In genomic region chr5:177350776-177351391, GRCh38 we compare ENCODE assay signal across 8 cellular contexts. TPM values are rescaled to one million over a fixed set of nuclear protein-coding genes. Genes with fewer than 3 reads are reported as not detected.
DNase-seq lines count a peak whose midpoint lies in the region; ATAC-seq and TF ChIP-seq lines count a peak whose summit lies in the region.

No MANE protein-coding gene starts in this region.

- peaks cover 19% of the 10 kb centered on the region; the same call in 1 of the 2 replicates for H4K20me1 ChIP-seq in DOHH2 (ENCODE audit: control insufficient read depth, insufficient read depth, low read depth, low read length)

- peak overlapping the region; percentile 92 to 100 (median 98) for H3K4me3 Mint-ChIP-seq in naive B cell

- no peaks in the 10 kb centered on the region for H3K27me3 Mint-ChIP-seq in naive B cell

- peak overlapping the region; percentile 71 for H3K4me2 ChIP-seq in DOHH2 (ENCODE audit: low read length)

- H3K9ac ChIP-seq in HUES64 (ENCODE audit: low read depth, low read length), result peak overlapping the region; percentile 98

- no peak for ATAC-seq in naive B cell (ENCODE audit: low read depth in 2 of 2)

- no peaks in the 10 kb centered on the region for H3K27me3 ChIP-seq in DOHH2 (ENCODE audit: control insufficient read depth, low read length)
- peaks cover 5% of the 10 kb centered on the region; the same call in 1 of the 2 replicates for H3K27me3 ChIP-seq in HUES64 (ENCODE audit: insufficient read depth, low read length)

- 0 out of 2 replicates have a peak, but pooled peaks cover 3% of the 10 kb centered on the region for H3F3A ChIP-seq in DOHH2 (ENCODE audit: control insufficient read depth, insufficient read depth)

- H3K9me2 ChIP-seq in DOHH2 (replicated peaks; ENCODE audit: control insufficient read depth, low read length), result no peaks in the 10 kb centered on the region

- H3K9me3 Mint-ChIP-seq in naive B cell, result peaks cover 0 to 4% (median 0%) of the 10 kb centered on the region in 7 donors

- H3K36me3 ChIP-seq in DOHH2 (ENCODE audit: control insufficient read depth, low read length), result peaks cover 43% of the 10 kb centered on the region
- H3K36me3 ChIP-seq in HUES64 (ENCODE audit: insufficient read depth, low read length), result peaks cover 21% of the 10 kb centered on the region

- DNase-seq in naive B cell, result no peak
- no peak for DNase-seq in NCI-H187 treated with DMSO at 0.1 percent for 48 hours (lab: John Stamatoyannopoulos, UW)
- no peak for DNase-seq in stimulated activated naive CD4-positive, alpha-beta T cell treated with Interleukin-2 at 50 U/mL for 16 hours (lab: John Stamatoyannopoulos, UW)
- no peak for DNase-seq in NK-92 treated with Interleukin-12 subunit alpha and Interleukin-12 subunit beta, amount 100 ng/mL, for 24 hours (lab: John Stamatoyannopoulos, UW)
- DNase-seq in NCI-H1436 treated with DMSO at 0.1 percent for 48 hours (lab: John Stamatoyannopoulos, UW), result no peak

- peaks cover 56% of the 10 kb centered on the region for H3K79me2 ChIP-seq in DOHH2 (ENCODE audit: control insufficient read depth, low read length)

- no peak for TF ChIP-seq CTCF in DOHH2 (IDR thresholded peaks at IDR 0.05; ENCODE audit: low read depth, low read length, poor library complexity, severe bottlenecking)

- H3K4me1 Mint-ChIP-seq in naive B cell, result peaks cover 37 to 60% (median 46%) of the 10 kb centered on the region in 3 donors

- H3K4me1 ChIP-seq in DOHH2 (ENCODE audit: control insufficient read depth, low read length) (peaks cover 36% of the 10 kb centered on the region), HUES64 (ENCODE audit: insufficient read depth, low read length) (peaks cover 11% of the 10 kb centered on the region; the same call in 1 of the 2 replicates)

- peaks cover 4% of the 10 kb centered on the region; the same call in 1 of the 2 replicates for H3K9me3 ChIP-seq in DOHH2 (ENCODE audit: control insufficient read depth, insufficient read depth, low read length)
- H3K9me3 ChIP-seq in HUES64 (ENCODE audit: insufficient read depth, low read depth, low read length), result no peaks in the 10 kb centered on the region

- H3K36me3 Mint-ChIP-seq in naive B cell, result peaks cover 4 to 11% of the 10 kb centered on the region in 2 donors

- H3K27ac ChIP-seq in DOHH2 (ENCODE audit: low read depth, low read length) (peak overlapping the region; percentile 90), HUES64 (ENCODE audit: low read depth, low read length) (peak overlapping the region; percentile 99), cingulate gyrus (ENCODE audit: low read depth, low read length) (peak overlapping the region; percentile 94)

- peak overlapping the region; percentile 89 for H3K4me3 ChIP-seq in DOHH2 (ENCODE audit: low read length)
- H3K4me3 ChIP-seq in HUES64 (ENCODE audit: low read length), result peak overlapping the region; percentile 99

- peak overlapping the region; percentile 98 to 99 (median 98) for H3K27ac Mint-ChIP-seq in naive B cell

- 16% methylated on average over 19 of the region's 19 CpGs for WGBS in HUES64

RNA-seq across cellular contexts. Expression of gene LMAN2, which starts 0.6 kb away (rescaled TPM):
- 124 TPM for polyA plus RNA-seq in HUES64 (2013, experiment 1 of 2)
- polyA plus RNA-seq in HUES64 (2013, experiment 2 of 2), result 117 TPM
- polyA plus RNA-seq in naive B cell (ENCODE audit: low read depth in 6 of 6), result 100 to 1,000 TPM; 182 to 243 (median 191) TPM

RNA-seq across cellular contexts. Expression of gene RGS14, which starts 6.8 kb away (rescaled TPM):
- 10.9 TPM for polyA plus RNA-seq in HUES64 (2013, experiment 1 of 2)
- polyA plus RNA-seq in HUES64 (2013, experiment 2 of 2), result 13.5 TPM
- polyA plus RNA-seq in naive B cell (ENCODE audit: low read depth in 6 of 6), result 10 to 100 TPM; 16.6 to 41.1 (median 23.2) TPM

RNA-seq across cellular contexts. Expression of gene SLC34A1, which starts 33.4 kb away (rescaled TPM):
- polyA plus RNA-seq in HUES64 (2013, experiment 1 of 2), result not detected
- polyA plus RNA-seq in HUES64 (2013, experiment 2 of 2), result not detected
- not detected for polyA plus RNA-seq in naive B cell (ENCODE audit: low read depth in 6 of 6)

RNA-seq across cellular contexts. Expression of gene MXD3, which starts 39.2 kb away (rescaled TPM):
- 7.1 TPM for polyA plus RNA-seq in HUES64 (2013, experiment 1 of 2)
- 11.2 TPM for polyA plus RNA-seq in HUES64 (2013, experiment 2 of 2)
- 1 to 10 TPM in 4 of 6 donors, under 1 TPM in 2; 0.52 to 2.3 (median 1.4) TPM for polyA plus RNA-seq in naive B cell (ENCODE audit: low read depth in 6 of 6)

RNA-seq across cellular contexts. Expression of gene PRELID1, which starts 47.3 kb away (rescaled TPM):
- 255 TPM for polyA plus RNA-seq in HUES64 (2013, experiment 1 of 2)
- 239 TPM for polyA plus RNA-seq in HUES64 (2013, experiment 2 of 2)
- polyA plus RNA-seq in naive B cell (ENCODE audit: low read depth in 6 of 6), result 100 to 1,000 TPM; 162 to 227 (median 176) TPM
